In the genomic region with DNA sequence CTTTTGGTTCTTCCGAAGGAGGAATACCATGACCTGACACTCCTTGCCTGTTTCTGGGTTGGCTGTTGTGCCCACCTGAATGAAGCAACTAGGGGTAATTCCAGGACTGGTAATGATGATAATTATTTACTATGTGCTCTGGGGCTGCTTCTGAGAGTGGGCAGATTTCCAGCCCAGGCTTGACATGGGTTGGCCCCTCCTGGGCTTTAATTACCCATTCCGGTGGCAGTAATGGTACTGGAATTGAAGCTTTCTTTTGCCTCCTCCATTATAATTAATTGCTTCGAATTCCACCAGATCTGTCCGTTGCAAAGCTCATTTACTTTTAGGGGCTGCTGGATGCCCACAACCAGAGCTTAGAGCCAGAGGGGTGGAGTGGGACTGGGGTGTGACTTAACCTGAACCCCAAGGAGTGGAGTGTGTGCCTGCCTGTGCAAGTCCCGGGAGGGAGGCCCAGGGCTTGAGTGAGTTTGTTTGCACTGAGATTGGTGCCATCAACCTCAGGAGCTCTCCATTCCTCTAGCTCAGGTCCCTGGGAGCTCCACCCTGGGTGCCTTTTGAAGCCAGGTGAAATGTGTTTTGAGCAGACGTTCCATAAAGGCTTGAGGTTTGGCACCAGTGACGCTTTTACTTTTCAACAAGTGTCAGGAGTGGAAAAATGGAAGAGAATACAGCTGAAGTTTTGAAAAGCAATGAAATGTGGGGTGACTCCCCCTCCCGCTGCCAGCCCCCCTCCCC, we compare ENCODE assay signal across 11 cellular contexts.
DNase-seq lines count a peak whose midpoint lies in the region; ATAC-seq and TF ChIP-seq lines count a peak whose summit lies in the region.
"Had no signal": no experiment of that assay in that cellular context is flagged by ENCODE, and none has a peak within 500 bp of the region (broad histone marks: within the 10 kb centered on the region; RNA-seq: fewer than 3 reads in every experiment).

No MANE protein-coding gene starts in this region.

- H3K4me3 Mint-ChIP-seq in effector memory CD8-positive, alpha-beta T cell: peak overlapping the region; percentile 54 to 59
- H3K4me3 Mint-ChIP-seq in mesothelial cell of epicardium: peak overlapping the region; percentile 84

- ATAC-seq in Right ventricle myocardium inferior: no peak
- no peak for ATAC-seq in effector memory CD8-positive, alpha-beta T cell (replicated peaks)
- ATAC-seq in upper lobe of right lung: peak; percentile 70

- H3K27me3 ChIP-seq in left ventricle myocardium inferior (ENCODE audit: low read depth): no peaks in the 10 kb centered on the region
- H3K27me3 ChIP-seq in upper lobe of right lung: no peaks in the 10 kb centered on the region
- peaks cover 6% of the 10 kb centered on the region for H3K27me3 ChIP-seq in effector memory CD4-positive, alpha-beta T cell (replicated peaks; ENCODE audit: control insufficient read depth, insufficient read depth, low read length, poor library complexity, severe bottlenecking)

- DNase-seq in left ventricle myocardium inferior (no peak), Right ventricle myocardium inferior (ENCODE audit: missing footprints) (no peak), mesothelial cell of epicardium (ENCODE audit: low spot score in 2 of 2, unreplicated experiment in 2 of 2) (no peak), upper lobe of right lung (no peak), GM13976 (ENCODE audit: low spot score) (no peak)
- DNase-seq in effector memory CD8-positive, alpha-beta T cell: no peak
- no peak for DNase-seq in activated effector memory CD4-positive, alpha-beta T cell treated with anti-CD3 and anti-CD28 coated beads, Interleukin-2, amount 50 U/mL, for 16 hours
- no peak for DNase-seq in effector memory CD4-positive, alpha-beta T cell
- DNase-seq: activated T-cell treated with anti-CD3 and anti-CD28 coated beads for 4 hours, cortex of kidney had no signal

- in situ Hi-C loops in GM13976 (cut with MboI; ENCODE audit: low sequenced_read_pairs, unreplicated experiment): no loop called here

- H3K27ac ChIP-seq in left ventricle myocardium inferior (replicated peaks) (peak overlapping the region; percentile 91), upper lobe of right lung (peak overlapping the region; percentile 87)
- H3K27ac ChIP-seq in effector memory CD4-positive, alpha-beta T cell (ENCODE audit: insufficient read depth, low read length, poor library complexity, severe bottlenecking): no peak overlapping the region

- TF ChIP-seq CTCF in left ventricle myocardium inferior (IDR thresholded peaks at IDR 0.05; ENCODE audit: borderline replicate concordance) (no peak), mesothelial cell of epicardium (IDR thresholded peaks at IDR 0.05; ENCODE audit: unreplicated experiment) (no peak), upper lobe of right lung (IDR thresholded peaks at IDR 0.05) (no peak), GM13976 (IDR thresholded peaks at IDR 0.05; ENCODE audit: borderline replicate concordance, control extremely low read depth, extremely low read depth, insufficient read depth, missing control alignments) (no peak)

- H3K36me3 ChIP-seq in left ventricle myocardium inferior: peaks cover 23% of the 10 kb centered on the region
- H3K36me3 ChIP-seq in upper lobe of right lung: no peaks in the 10 kb centered on the region
- no peaks in the 10 kb centered on the region for H3K36me3 ChIP-seq in effector memory CD4-positive, alpha-beta T cell (ENCODE audit: control insufficient read depth, insufficient read depth, low read length)

- H3K4me1 Mint-ChIP-seq in effector memory CD8-positive, alpha-beta T cell (ENCODE audit: low read depth in 2 of 2): peaks cover 8 to 11% of the 10 kb centered on the region in 2 donors
- H3K4me1 Mint-ChIP-seq in mesothelial cell of epicardium: peaks cover 35% of the 10 kb centered on the region

- intact Hi-C loops in left ventricle myocardium inferior (cut with micrococcal nuclease): no loop called here
- intact Hi-C loops in Right ventricle myocardium inferior (cut with DNase I): loop anchor here (10.0 kb wide), 1 partner anchor 181 kb away; no protein-coding TSS in a partner anchor
- intact Hi-C loops in upper lobe of right lung (cut with DNase I): no loop called here

- H3K4me1 ChIP-seq in left ventricle myocardium inferior: peaks cover 63% of the 10 kb centered on the region
- peaks cover 19% of the 10 kb centered on the region for H3K4me1 ChIP-seq in upper lobe of right lung
- peaks cover 7% of the 10 kb centered on the region for H3K4me1 ChIP-seq in effector memory CD4-positive, alpha-beta T cell (ENCODE audit: control insufficient read depth, insufficient read depth, low read length, poor library complexity, severe bottlenecking)

- H3K9me3 ChIP-seq in left ventricle myocardium inferior (replicated peaks) (peaks cover 2% of the 10 kb centered on the region), upper lobe of right lung (no peaks in the 10 kb centered on the region)
- no peaks in the 10 kb centered on the region for H3K9me3 ChIP-seq in effector memory CD4-positive, alpha-beta T cell (ENCODE audit: control insufficient read depth, low read length)

- H3K27ac Mint-ChIP-seq in effector memory CD8-positive, alpha-beta T cell: no peak overlapping the region
- H3K27ac Mint-ChIP-seq in mesothelial cell of epicardium: peak overlapping the region; percentile 96
- H3K27ac Mint-ChIP-seq: B cell had no signal

- peaks cover 47 to 49% of the 10 kb centered on the region in 2 donors for H3K27me3 Mint-ChIP-seq in effector memory CD8-positive, alpha-beta T cell
- no peaks in the 10 kb centered on the region for H3K27me3 Mint-ChIP-seq in mesothelial cell of epicardium (ENCODE audit: low read depth)

- H3K36me3 Mint-ChIP-seq in effector memory CD8-positive, alpha-beta T cell (ENCODE audit: insufficient read depth): no peaks in the 10 kb centered on the region
- H3K36me3 Mint-ChIP-seq in mesothelial cell of epicardium: peaks cover 12% of the 10 kb centered on the region

- peak overlapping the region; percentile 79 for H3K4me3 ChIP-seq in left ventricle myocardium inferior
- peak overlapping the region; percentile 74 for H3K4me3 ChIP-seq in upper lobe of right lung
- no peak overlapping the region for H3K4me3 ChIP-seq in effector memory CD4-positive, alpha-beta T cell (ENCODE audit: insufficient read depth, low read depth, low read length, poor library complexity, severe bottlenecking)

- no peaks in the 10 kb centered on the region for H3K9me3 Mint-ChIP-seq in effector memory CD8-positive, alpha-beta T cell
- no peaks in the 10 kb centered on the region for H3K9me3 Mint-ChIP-seq in mesothelial cell of epicardium
